In the genomic region with DNA sequence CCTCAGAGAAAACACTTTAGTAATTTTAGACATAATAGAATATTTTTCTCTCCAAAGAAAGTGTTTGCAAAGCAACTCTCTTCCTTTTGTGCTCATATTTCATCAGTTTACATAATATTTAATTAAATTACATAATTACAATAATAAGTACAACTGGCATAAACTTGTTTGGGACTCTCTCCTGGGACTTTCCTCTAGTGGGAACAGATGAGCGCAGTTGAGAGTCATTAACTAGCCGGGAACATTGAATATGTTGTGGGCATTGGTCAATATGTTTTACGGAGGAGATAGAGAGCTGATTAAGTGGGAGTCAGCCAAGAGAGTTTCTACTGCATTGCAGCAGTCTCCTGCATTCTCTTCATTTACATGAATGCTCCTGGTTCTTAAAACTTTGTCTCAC, we compare ENCODE assay signal across 15 cellular contexts.
"Had no signal": no experiment of that assay in that cellular context is flagged by ENCODE, and none has a peak within 500 bp of the region (broad histone marks: within the 10 kb centered on the region; RNA-seq: fewer than 3 reads in every experiment).

No MANE protein-coding gene starts in this region.

- DNase-seq: effector CD4-positive, alpha-beta T cell; endodermal cell; erythroblast; foreskin melanocyte; head of caudate nucleus; hippocampal formation; mammary epithelial cell; naive thymus-derived CD4-positive, alpha-beta T cell; nephron progenitor cell; posterior cingulate gyrus; sigmoid colon; stimulated activated CD4-positive, alpha-beta T cell treated with anti-CD3 and anti-CD28 coated beads, Interleukin-2, amount 100 ng/mL, for 24 hours; stimulated activated CD4-positive, alpha-beta T cell treated with anti-CD3 and anti-CD28 coated beads, Interleukin-4, amount 100 ng/mL, for 4 hours; stimulated activated naive CD4-positive, alpha-beta T cell; trophoblast cell had no signal

- ATAC-seq: naive thymus-derived CD4-positive, alpha-beta T cell had no signal
